In genomic region chr6:17632929-17633328, GRCh38 we compare ENCODE assay signal across 22 cellular contexts. TPM values are rescaled to one million over a fixed set of nuclear protein-coding genes. Genes with fewer than 3 reads are reported as not detected.
DNase-seq lines count a peak whose midpoint lies in the region; ATAC-seq and TF ChIP-seq lines count a peak whose summit lies in the region.
"Had no signal": no experiment of that assay in that cellular context is flagged by ENCODE, and none has a peak within 500 bp of the region (broad histone marks: within the 10 kb centered on the region; RNA-seq: fewer than 3 reads in every experiment).

No MANE protein-coding gene starts in this region.

- intact Hi-C loops in Panc1 (cut with micrococcal nuclease; ENCODE audit: unreplicated experiment) (no loop called here), transverse colon (cut with DNase I; ENCODE audit: low total_unique reads) (no loop called here)

- TSS peak; percentile 32 for BruUV-seq in Panc1 (replicated peaks; lab: Mats Ljungman, UMichigan)

- H3K9me3 Mint-ChIP-seq in activated T-cell treated with anti-CD3 and anti-CD28 coated beads, Interleukin-2, amount 50 U/mL, for 24 hours = no peaks in the 10 kb centered on the region
- no peaks in the 10 kb centered on the region for H3K9me3 Mint-ChIP-seq in activated naive CD8-positive, alpha-beta T cell treated with anti-CD3 and anti-CD28 coated beads for 36 hours
- H3K9me3 Mint-ChIP-seq in progenitor cell of endocrine pancreas (ENCODE audit: low read depth) = no peaks in the 10 kb centered on the region
- H3K9me3 Mint-ChIP-seq: brain, H9, nephron progenitor cell had no signal

- H3K27ac ChIP-seq in Panc1 (ENCODE audit: low read length) (no peak overlapping the region), transverse colon (no peak overlapping the region)
- H3K27ac ChIP-seq: BLaER1, parathyroid adenoma, upper lobe of right lung had no signal

- no peak for ATAC-seq in Panc1
- ATAC-seq: esophagus mucosa, left lobe of liver, sciatic nerve, upper lobe of right lung had no signal

- in situ Hi-C loops in Panc1 (cut with HindIII; ENCODE audit: low pct_unique_long_range_greater_than_20kb, low sequenced_read_pairs) (no loop called here), transverse colon (cut with MboI; ENCODE audit: low pct_ligation_motif_present in 1 of 4, low pct_unique_long_range_greater_than_20kb in 1 of 4, low sequenced_read_pairs in 3 of 4) (no loop called here)

- WGBS in transverse colon (ENCODE audit: low coverage in 1 of 2), 2 donors = 90 to 93% methylated on average over 1 of the region's 1 CpG

- no peak for DNase-seq in activated T-cell treated with anti-CD3 and anti-CD28 coated beads, Interleukin-2, amount 50 U/mL, for 24 hours
- DNase-seq in activated T-cell treated with anti-CD3 and anti-CD28 coated beads for 4 hours = no peak
- DNase-seq in Panc1 (ENCODE audit: low read depth, low spot score) = no peak
- no peak for DNase-seq in activated naive CD8-positive, alpha-beta T cell treated with anti-CD3 and anti-CD28 coated beads for 36 hours
- DNase-seq in progenitor cell of endocrine pancreas (ENCODE audit: low spot score, unreplicated experiment) = no peak
- no peak for DNase-seq in transverse colon
- DNase-seq in H7 = no peak
- no peak for DNase-seq in DMS114 treated with DMSO at 0.1 percent for 48 hours (lab: John Stamatoyannopoulos, UW; ENCODE audit: unreplicated experiment)
- DNase-seq: effector CD8-positive, alpha-beta T cell; foreskin melanocyte; H9; KG1; NCI-H187 treated with DMSO at 0.1 percent for 48 hours; NCI-H69; nephron progenitor cell; upper lobe of right lung had no signal

- peak overlapping the region; percentile 78 for H3K27ac Mint-ChIP-seq in activated T-cell treated with anti-CD3 and anti-CD28 coated beads, Interleukin-2, amount 50 U/mL, for 24 hours
- peak overlapping the region; percentile 77 for H3K27ac Mint-ChIP-seq in activated naive CD8-positive, alpha-beta T cell treated with anti-CD3 and anti-CD28 coated beads for 36 hours
- H3K27ac Mint-ChIP-seq in progenitor cell of endocrine pancreas = peak overlapping the region; percentile 24

- no peak for TF ChIP-seq EP300 in transverse colon (IDR thresholded peaks at IDR 0.05; ENCODE audit: low read depth)

- H3K27me3 ChIP-seq in Panc1 (ENCODE audit: control insufficient read depth, insufficient read depth, low read length) (no peaks in the 10 kb centered on the region), transverse colon (no peaks in the 10 kb centered on the region), H7 (ENCODE audit: control insufficient read depth, insufficient read depth, low read length) (no peaks in the 10 kb centered on the region)
- H3K27me3 ChIP-seq: BLaER1, upper lobe of right lung had no signal

- no peak overlapping the region for H3K4me3 ChIP-seq in Panc1 (ENCODE audit: low read depth in 2 of 2, low read length in 2 of 2)
- H3K4me3 ChIP-seq in transverse colon = no peak overlapping the region
- H3K4me3 ChIP-seq in H7 (ENCODE audit: insufficient read depth, low read depth, low read length) = no peak overlapping the region
- H3K4me3 ChIP-seq: BLaER1, upper lobe of right lung had no signal

- H3K4me1 ChIP-seq in Panc1 (ENCODE audit: control insufficient read depth, insufficient read depth, low read length) = no peaks in the 10 kb centered on the region
- H3K4me1 ChIP-seq in transverse colon = peaks cover 0 to 16% (median 5%) of the 10 kb centered on the region in 4 donors

- peaks cover 96% of the 10 kb centered on the region for H3K36me3 Mint-ChIP-seq in activated T-cell treated with anti-CD3 and anti-CD28 coated beads, Interleukin-2, amount 50 U/mL, for 24 hours (ENCODE audit: low read depth)
- H3K36me3 Mint-ChIP-seq in activated naive CD8-positive, alpha-beta T cell treated with anti-CD3 and anti-CD28 coated beads for 36 hours = peaks cover 71% of the 10 kb centered on the region
- H3K36me3 Mint-ChIP-seq in progenitor cell of endocrine pancreas (ENCODE audit: insufficient read depth) = peaks cover 31% of the 10 kb centered on the region

- H3K36me3 ChIP-seq in Panc1 (ENCODE audit: control insufficient read depth, insufficient read depth, low read length) = peaks cover 42% of the 10 kb centered on the region
- H3K36me3 ChIP-seq in transverse colon = peaks cover 0 to 41% (median 11%) of the 10 kb centered on the region in 4 donors
- peaks cover 20% of the 10 kb centered on the region for H3K36me3 ChIP-seq in H7 (replicated peaks; ENCODE audit: control insufficient read depth, insufficient read depth, low read length)

- CTCF ChIA-PET in Panc1 (lab: Charles Lee) = interaction anchor here (0.5 kb wide), 1 partner anchor 484 kb away, joined by 3 read pairs; no protein-coding TSS in a partner anchor

- no peak for TF ChIP-seq CTCF in Panc1 (IDR thresholded peaks at IDR 0.05)
- no peak for TF ChIP-seq CTCF in progenitor cell of endocrine pancreas (IDR thresholded peaks at IDR 0.05; ENCODE audit: unreplicated experiment)
- TF ChIP-seq CTCF in transverse colon (IDR thresholded peaks at IDR 0.05) = no peak

- H3K27me3 Mint-ChIP-seq in activated T-cell treated with anti-CD3 and anti-CD28 coated beads, Interleukin-2, amount 50 U/mL, for 24 hours = no peaks in the 10 kb centered on the region
- H3K27me3 Mint-ChIP-seq in activated naive CD8-positive, alpha-beta T cell treated with anti-CD3 and anti-CD28 coated beads for 36 hours = no peaks in the 10 kb centered on the region
- H3K27me3 Mint-ChIP-seq in progenitor cell of endocrine pancreas = no peaks in the 10 kb centered on the region
- H3K27me3 Mint-ChIP-seq: brain had no signal

- POLR2A ChIA-PET in Panc1 (lab: Charles Lee) = no interaction called here

- no peaks in the 10 kb centered on the region for H3K9me3 ChIP-seq in Panc1 (ENCODE audit: control insufficient read depth, insufficient read depth, low read depth, low read length)
- no peaks in the 10 kb centered on the region for H3K9me3 ChIP-seq in transverse colon
- H3K9me3 ChIP-seq: BLaER1, upper lobe of right lung had no signal

- H3K4me1 Mint-ChIP-seq in activated T-cell treated with anti-CD3 and anti-CD28 coated beads, Interleukin-2, amount 50 U/mL, for 24 hours (ENCODE audit: low read depth) = peaks cover 67% of the 10 kb centered on the region
- H3K4me1 Mint-ChIP-seq in activated naive CD8-positive, alpha-beta T cell treated with anti-CD3 and anti-CD28 coated beads for 36 hours = peaks cover 47% of the 10 kb centered on the region
- peaks cover 8% of the 10 kb centered on the region for H3K4me1 Mint-ChIP-seq in progenitor cell of endocrine pancreas (ENCODE audit: low read depth)
- H3K4me1 Mint-ChIP-seq: H9 had no signal

- TF ChIP-seq POLR2A in transverse colon (IDR thresholded peaks at IDR 0.05) = no peak

- no peak overlapping the region for H3K4me3 Mint-ChIP-seq in activated T-cell treated with anti-CD3 and anti-CD28 coated beads, Interleukin-2, amount 50 U/mL, for 24 hours
- H3K4me3 Mint-ChIP-seq in activated naive CD8-positive, alpha-beta T cell treated with anti-CD3 and anti-CD28 coated beads for 36 hours = no peak overlapping the region
- no peak overlapping the region for H3K4me3 Mint-ChIP-seq in progenitor cell of endocrine pancreas (ENCODE audit: low read depth)
- H3K4me3 Mint-ChIP-seq: brain, H9, nephron progenitor cell had no signal

RNA-seq across cellular contexts. Expression of gene FAM8A1, which starts 32.8 kb away (rescaled TPM):
- total RNA-seq in Panc1 (2021; ENCODE audit: unreplicated experiment) (9.3 TPM), progenitor cell of endocrine pancreas (18.7 and 19.4 TPM in 2 replicates), transverse colon (10 to 100 TPM in 3 of 4 donors, 1 to 10 TPM in 1; 8.8 to 60.8 (median 49.9) TPM)
- polyA plus RNA-seq in Panc1 (2012; ENCODE audit: insufficient read length) = 5.8 TPM
- 1 to 10 TPM; 3.8 to 4.0 TPM for total RNA-seq in activated naive CD8-positive, alpha-beta T cell treated with anti-CD3 and anti-CD28 coated beads for 36 hours
- 10.2 and 12.0 TPM in 2 replicates for total RNA-seq in H7 (2014; rRNA removed; shearing (Covaris generic))

Comparison
In these comparisons a context has a peak if more than half of its experiments do, and no peak if none do; other contexts are left out.
1. H3K27ac Mint-ChIP-seq: peak in every context shown above with its lines; median percentile 78 in activated T-cell treated with anti-CD3 and anti-CD28 coated beads, Interleukin-2, amount 50 U/mL, for 24 hours; 77 in activated naive CD8-positive, alpha-beta T cell treated with anti-CD3 and anti-CD28 coated beads for 36 hours; 24 in progenitor cell of endocrine pancreas.